1 cellular context compared by ENCODE assay signal in the genomic region with DNA sequence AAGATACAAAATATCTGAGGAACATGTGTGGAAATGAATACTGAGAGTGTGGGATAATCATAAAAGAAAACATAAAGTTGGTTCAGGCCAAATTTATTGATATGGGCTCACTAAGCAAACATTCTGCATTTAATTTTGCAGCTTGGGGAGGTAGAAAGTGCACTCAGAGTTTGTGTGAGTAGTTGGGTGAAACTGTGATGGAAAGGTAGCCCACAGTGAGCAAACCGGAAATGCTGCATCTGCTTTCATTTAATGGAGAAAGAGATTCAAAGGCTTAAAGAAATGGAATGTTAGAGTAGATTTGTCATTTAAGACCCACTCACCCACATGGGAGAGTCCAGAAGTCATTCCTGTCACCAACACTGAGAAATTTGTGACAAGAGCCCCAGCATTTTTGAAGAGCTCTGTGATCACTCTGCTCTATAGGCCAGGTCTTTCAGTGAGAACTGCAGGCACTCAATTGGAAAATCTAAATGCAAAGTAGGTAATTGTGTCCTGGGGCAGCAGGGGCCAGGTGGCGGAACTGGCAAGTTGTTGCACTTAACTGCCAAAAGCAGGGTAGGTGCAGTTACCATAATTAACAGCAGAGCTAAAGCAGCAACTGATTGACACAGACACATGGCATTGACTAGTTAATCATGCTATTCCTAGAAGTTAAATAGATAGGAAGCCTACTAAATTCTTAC.
TF ChIP-seq lines count a peak whose summit lies in the region.

No MANE protein-coding gene starts in this region.

TF ChIP-seq in GM23338, 12 proteins besides CTCF, POLR2A, EP300 and RAD21:
- TF ChIP-seq, protein P1, sequence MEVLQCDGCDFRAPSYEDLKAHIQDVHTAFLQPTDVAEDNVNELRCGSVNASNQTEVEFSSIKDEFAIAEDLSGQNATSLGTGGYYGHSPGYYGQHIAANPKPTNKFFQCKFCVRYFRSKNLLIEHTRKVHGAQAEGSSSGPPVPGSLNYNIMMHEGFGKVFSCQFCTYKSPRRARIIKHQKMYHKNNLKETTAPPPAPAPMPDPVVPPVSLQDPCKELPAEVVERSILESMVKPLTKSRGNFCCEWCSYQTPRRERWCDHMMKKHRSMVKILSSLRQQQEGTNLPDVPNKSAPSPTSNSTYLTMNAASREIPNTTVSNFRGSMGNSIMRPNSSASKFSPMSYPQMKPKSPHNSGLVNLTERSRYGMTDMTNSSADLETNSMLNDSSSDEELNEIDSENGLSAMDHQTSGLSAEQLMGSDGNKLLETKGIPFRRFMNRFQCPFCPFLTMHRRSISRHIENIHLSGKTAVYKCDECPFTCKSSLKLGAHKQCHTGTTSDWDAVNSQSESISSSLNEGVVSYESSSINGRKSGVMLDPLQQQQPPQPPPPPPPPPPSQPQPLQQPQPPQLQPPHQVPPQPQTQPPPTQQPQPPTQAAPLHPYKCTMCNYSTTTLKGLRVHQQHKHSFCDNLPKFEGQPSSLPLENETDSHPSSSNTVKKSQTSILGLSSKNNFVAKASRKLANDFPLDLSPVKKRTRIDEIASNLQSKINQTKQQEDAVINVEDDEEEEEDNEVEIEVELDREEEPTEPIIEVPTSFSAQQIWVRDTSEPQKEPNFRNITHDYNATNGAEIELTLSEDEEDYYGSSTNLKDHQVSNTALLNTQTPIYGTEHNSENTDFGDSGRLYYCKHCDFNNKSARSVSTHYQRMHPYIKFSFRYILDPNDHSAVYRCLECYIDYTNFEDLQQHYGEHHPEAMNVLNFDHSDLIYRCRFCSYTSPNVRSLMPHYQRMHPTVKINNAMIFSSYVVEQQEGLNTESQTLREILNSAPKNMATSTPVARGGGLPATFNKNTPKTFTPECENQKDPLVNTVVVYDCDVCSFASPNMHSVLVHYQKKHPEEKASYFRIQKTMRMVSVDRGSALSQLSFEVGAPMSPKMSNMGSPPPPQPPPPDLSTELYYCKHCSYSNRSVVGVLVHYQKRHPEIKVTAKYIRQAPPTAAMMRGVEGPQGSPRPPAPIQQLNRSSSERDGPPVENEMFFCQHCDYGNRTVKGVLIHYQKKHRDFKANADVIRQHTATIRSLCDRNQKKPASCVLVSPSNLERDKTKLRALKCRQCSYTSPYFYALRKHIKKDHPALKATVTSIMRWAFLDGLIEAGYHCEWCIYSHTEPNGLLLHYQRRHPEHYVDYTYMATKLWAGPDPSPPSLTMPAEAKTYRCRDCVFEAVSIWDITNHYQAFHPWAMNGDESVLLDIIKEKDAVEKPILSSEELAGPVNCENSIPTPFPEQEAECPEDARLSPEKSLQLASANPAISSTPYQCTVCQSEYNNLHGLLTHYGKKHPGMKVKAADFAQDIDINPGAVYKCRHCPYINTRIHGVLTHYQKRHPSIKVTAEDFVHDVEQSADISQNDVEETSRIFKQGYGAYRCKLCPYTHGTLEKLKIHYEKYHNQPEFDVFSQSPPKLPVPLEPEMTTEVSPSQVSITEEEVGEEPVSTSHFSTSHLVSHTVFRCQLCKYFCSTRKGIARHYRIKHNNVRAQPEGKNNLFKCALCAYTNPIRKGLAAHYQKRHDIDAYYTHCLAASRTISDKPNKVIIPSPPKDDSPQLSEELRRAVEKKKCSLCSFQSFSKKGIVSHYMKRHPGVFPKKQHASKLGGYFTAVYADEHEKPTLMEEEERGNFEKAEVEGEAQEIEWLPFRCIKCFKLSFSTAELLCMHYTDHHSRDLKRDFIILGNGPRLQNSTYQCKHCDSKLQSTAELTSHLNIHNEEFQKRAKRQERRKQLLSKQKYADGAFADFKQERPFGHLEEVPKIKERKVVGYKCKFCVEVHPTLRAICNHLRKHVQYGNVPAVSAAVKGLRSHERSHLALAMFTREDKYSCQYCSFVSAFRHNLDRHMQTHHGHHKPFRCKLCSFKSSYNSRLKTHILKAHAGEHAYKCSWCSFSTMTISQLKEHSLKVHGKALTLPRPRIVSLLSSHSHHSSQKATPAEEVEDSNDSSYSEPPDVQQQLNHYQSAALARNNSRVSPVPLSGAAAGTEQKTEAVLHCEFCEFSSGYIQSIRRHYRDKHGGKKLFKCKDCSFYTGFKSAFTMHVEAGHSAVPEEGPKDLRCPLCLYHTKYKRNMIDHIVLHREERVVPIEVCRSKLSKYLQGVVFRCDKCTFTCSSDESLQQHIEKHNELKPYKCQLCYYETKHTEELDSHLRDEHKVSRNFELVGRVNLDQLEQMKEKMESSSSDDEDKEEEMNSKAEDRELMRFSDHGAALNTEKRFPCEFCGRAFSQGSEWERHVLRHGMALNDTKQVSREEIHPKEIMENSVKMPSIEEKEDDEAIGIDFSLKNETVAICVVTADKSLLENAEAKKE (CRISPR knock-in tag; IDR thresholded peaks at IDR 0.05), result no peak
- TF ChIP-seq POLR2AphosphoS5 (IDR thresholded peaks at IDR 0.05; ENCODE audit: low read depth), result no peak
- no peak for TF ChIP-seq STAT1 (IDR thresholded peaks at IDR 0.05; ENCODE audit: unreplicated experiment)
- TF ChIP-seq EZH2 (IDR thresholded peaks at IDR 0.05; ENCODE audit: low read depth, unreplicated experiment), result no peak
